ENCODE assay signal across 8 cellular contexts in the genomic region with DNA sequence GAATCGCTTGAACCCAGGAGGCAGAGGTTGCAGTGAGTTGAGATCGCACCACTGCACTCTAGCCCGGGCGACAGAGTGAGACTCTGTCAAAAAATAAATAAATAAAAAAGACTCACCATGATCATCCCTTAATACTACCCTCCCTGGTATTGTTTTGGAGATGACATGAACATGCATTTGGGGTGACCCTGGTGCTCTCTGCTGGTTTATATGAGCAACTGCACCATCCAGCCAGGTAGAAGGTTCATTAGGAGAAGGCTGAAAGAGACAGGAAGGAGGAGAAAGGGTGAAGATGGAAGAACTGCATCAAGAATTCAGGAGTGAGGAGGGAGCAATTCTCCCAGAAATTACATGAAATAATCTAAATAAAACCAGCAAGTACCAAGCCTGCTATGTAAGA. TPM values are rescaled to one million over a fixed set of nuclear protein-coding genes. Genes with fewer than 3 reads are reported as not detected.
DNase-seq lines count a peak whose midpoint lies in the region; ATAC-seq, FAIRE-seq and TF ChIP-seq lines count a peak whose summit lies in the region.

No MANE protein-coding gene starts in this region.

- no peaks in the 10 kb centered on the region for H3K9me3 Mint-ChIP-seq in activated CD8-positive, alpha-beta T cell treated with anti-CD3 and anti-CD28 coated beads, Interleukin-2, amount 10 ng/mL, durations not matched to agents 7 days and 5 days (ENCODE audit: insufficient read depth)

- peaks cover 4% of the 10 kb centered on the region for H3K4me1 Mint-ChIP-seq in activated CD8-positive, alpha-beta T cell treated with anti-CD3 and anti-CD28 coated beads, Interleukin-2, amount 10 ng/mL, durations not matched to agents 7 days and 5 days (ENCODE audit: low read depth)

- intact Hi-C loops in left ventricle myocardium inferior (cut with micrococcal nuclease), result no loop called here

- CTCF ChIA-PET in GM10248 (lab: Yijun Ruan, JAX), result interaction anchor here (0.7 to 3.3 kb wide), 6 partner anchors 9 to 309 kb away, joined by 3 to 40 read pairs (median 3); no protein-coding TSS in a partner anchor
- CTCF ChIA-PET in activated CD8-positive, alpha-beta T cell treated with anti-CD3 and anti-CD28 coated beads, Interleukin-2, amount 10 ng/mL, durations not matched to agents 7 days and 5 days (lab: Charles Lee), result interaction anchor here (1.1 to 3.0 kb wide), 5 partner anchors 9 to 416 kb away, joined by 4 to 27 read pairs (median 6); no protein-coding TSS in a partner anchor

- H3K36me3 ChIP-seq in left ventricle myocardium inferior (peaks cover 14% of the 10 kb centered on the region), small intestine (ENCODE audit: control insufficient read depth in 2 of 2, insufficient read depth in 2 of 2, low read length in 2 of 2) (peaks cover 0 to 13% of the 10 kb centered on the region in 2 donors)

- H3K9me3 ChIP-seq in left ventricle myocardium inferior (replicated peaks), result no peaks in the 10 kb centered on the region
- no peaks in the 10 kb centered on the region for H3K9me3 ChIP-seq in small intestine (ENCODE audit: control insufficient read depth, low read depth)

- H3K4me3 Mint-ChIP-seq in activated CD8-positive, alpha-beta T cell treated with anti-CD3 and anti-CD28 coated beads, Interleukin-2, amount 10 ng/mL, durations not matched to agents 7 days and 5 days, result no peak overlapping the region

- no peak for FAIRE-seq in small intestine (lab: Jason Lieb, UNC)

- peak; percentile 5 for DNase-seq in AG09309 (ENCODE audit: low read depth)
- peak; percentile 53 for DNase-seq in GM10248 (ENCODE audit: extremely low spot score)
- peak; percentile 13 to 17 for DNase-seq in NCI-H1930 (lab: John Stamatoyannopoulos, UW)
- peak; percentile 38 for DNase-seq in activated CD8-positive, alpha-beta T cell treated with anti-CD3 and anti-CD28 coated beads, Interleukin-2, amount 10 ng/mL, durations not matched to agents 7 days and 5 days
- DNase-seq in left ventricle myocardium inferior, result no peak
- DNase-seq in small intestine, result peak; percentile 59

- TF ChIP-seq CTCF in AG09309 (IDR thresholded peaks at IDR 0.05; ENCODE audit: control insufficient read depth, insufficient read depth, low read depth, low read length, missing control alignments), result peak; percentile 78
- TF ChIP-seq CTCF in GM10248 (IDR thresholded peaks at IDR 0.05; ENCODE audit: control extremely low read depth, extremely low read depth, low read depth, missing control alignments), result peak; percentile 70
- peak; percentile 64 for TF ChIP-seq CTCF in left ventricle myocardium inferior (IDR thresholded peaks at IDR 0.05; ENCODE audit: borderline replicate concordance)

- POLR2A ChIA-PET in GM10248 (lab: Yijun Ruan, JAX), result no interaction called here
- POLR2A ChIA-PET in activated CD8-positive, alpha-beta T cell treated with anti-CD3 and anti-CD28 coated beads, Interleukin-2, amount 10 ng/mL, durations not matched to agents 7 days and 5 days (lab: Charles Lee), result no interaction called here

- H3K4me1 ChIP-seq in left ventricle myocardium inferior (peaks cover 53% of the 10 kb centered on the region), small intestine (ENCODE audit: control insufficient read depth in 2 of 2, insufficient read depth in 1 of 2, low read depth in 1 of 2, low read length in 1 of 2) (peaks cover 3% of the 10 kb centered on the region in 2 donors)

- peaks cover 18% of the 10 kb centered on the region for H3K27me3 Mint-ChIP-seq in activated CD8-positive, alpha-beta T cell treated with anti-CD3 and anti-CD28 coated beads, Interleukin-2, amount 10 ng/mL, durations not matched to agents 7 days and 5 days (ENCODE audit: low read depth)

- H3K27ac ChIP-seq in left ventricle myocardium inferior (replicated peaks) (no peak overlapping the region), small intestine (ENCODE audit: low read depth in 1 of 2, low read length in 1 of 2) (peak overlapping the region in 1 of 2 donors; percentile 52)

- WGBS in small intestine, 3 donors, result 77 to 86% (median 81%) methylated on average over 4 of the region's 4 CpGs

- peak; percentile 55 for ATAC-seq in activated CD8-positive, alpha-beta T cell treated with anti-CD3 and anti-CD28 coated beads, Interleukin-2, amount 10 ng/mL, durations not matched to agents 7 days and 5 days
- ATAC-seq in GM21529 (IDR thresholded peaks at IDR 0.05; ENCODE audit: unreplicated experiment) (no peak), HG03342 (IDR thresholded peaks at IDR 0.05; ENCODE audit: unreplicated experiment) (no peak)

- H3K27me3 ChIP-seq in left ventricle myocardium inferior (ENCODE audit: low read depth), result no peaks in the 10 kb centered on the region
- H3K27me3 ChIP-seq in small intestine (ENCODE audit: control insufficient read depth in 2 of 2, insufficient read depth in 2 of 2, low read length in 2 of 2), result no peaks in the 10 kb centered on the region

- H3K27ac Mint-ChIP-seq in activated CD8-positive, alpha-beta T cell treated with anti-CD3 and anti-CD28 coated beads, Interleukin-2, amount 10 ng/mL, durations not matched to agents 7 days and 5 days, result no peak overlapping the region

- no peaks in the 10 kb centered on the region for H3K36me3 Mint-ChIP-seq in activated CD8-positive, alpha-beta T cell treated with anti-CD3 and anti-CD28 coated beads, Interleukin-2, amount 10 ng/mL, durations not matched to agents 7 days and 5 days (ENCODE audit: low read depth)

- H3K4me3 ChIP-seq in AG09309 (ENCODE audit: control insufficient read depth, low read depth, low read length) (no peak overlapping the region), left ventricle myocardium inferior (no peak overlapping the region), small intestine (ENCODE audit: low read depth in 1 of 2, low read length in 2 of 2) (no peak overlapping the region)

RNA-seq across cellular contexts. Expression of gene SLC5A1, which starts 37.8 kb away (rescaled TPM):
- not detected for total RNA-seq in activated CD8-positive, alpha-beta T cell treated with anti-CD3 and anti-CD28 coated beads, Interleukin-2, amount 10 ng/mL, durations not matched to agents 7 days and 5 days
- 201 TPM for total RNA-seq in left ventricle myocardium inferior
- polyA plus RNA-seq in small intestine, result 100 to 1,000 TPM; 222 to 364 (median 325) TPM

Comparison
In these comparisons a context has a peak if more than half of its experiments do, and no peak if none do; other contexts are left out.
1. RNA of gene SLC5A1, which starts 37.8 kb away (total RNA-seq): 201 TPM in left ventricle myocardium inferior (single experiment); not detected in activated CD8-positive, alpha-beta T cell treated with anti-CD3 and anti-CD28 coated beads, Interleukin-2, amount 10 ng/mL, durations not matched to agents 7 days and 5 days; every median in the first group is over 100 times any median in the second.
2. Peak in every context shown above with its lines, with median percentiles within 50 percentile points of each other: CTCF ChIP-seq.